ENCODE assay signal across 8 cellular contexts in the genomic region with DNA sequence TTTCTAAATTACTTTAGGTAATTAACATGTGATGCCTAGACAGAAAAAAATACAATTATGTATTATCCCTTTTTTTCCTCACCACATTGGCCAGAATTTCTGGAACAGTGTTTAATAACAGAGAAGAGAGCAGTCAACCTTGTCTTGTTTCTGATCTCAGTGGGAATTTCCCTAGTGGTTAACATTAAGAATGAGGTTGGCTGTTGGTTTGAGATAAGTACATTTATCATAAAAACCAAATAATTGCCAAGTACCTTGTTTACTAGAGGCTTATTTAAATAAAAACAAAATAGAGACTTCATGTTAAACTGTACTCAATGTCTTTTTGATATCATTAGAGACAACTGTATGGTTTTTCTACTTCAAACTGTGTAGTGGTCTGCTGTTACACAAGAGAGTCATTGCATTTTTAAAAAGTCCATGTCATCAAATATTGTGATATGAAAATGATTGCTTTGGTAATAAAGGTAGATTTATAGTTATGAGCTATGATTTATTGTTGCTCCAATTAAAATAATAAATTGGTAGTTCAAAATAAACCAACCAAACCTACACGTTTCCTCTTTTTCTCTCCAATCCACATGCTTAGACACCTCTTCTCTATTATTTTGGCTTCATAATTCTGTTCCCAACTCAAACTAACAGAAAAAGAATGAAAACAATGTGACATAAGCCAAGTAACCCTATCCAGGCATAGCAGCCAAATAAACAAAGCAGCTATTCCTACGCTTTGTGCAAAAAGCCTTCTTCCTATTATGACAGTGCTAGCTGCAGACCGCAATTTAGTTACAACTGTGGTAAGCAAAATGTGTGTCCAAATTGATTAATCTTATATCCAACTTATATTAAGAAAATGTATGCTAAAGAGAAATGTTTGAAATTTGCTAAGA. TPM values are rescaled to one million over a fixed set of nuclear protein-coding genes. Genes with fewer than 3 reads are reported as not detected.
DNase-seq lines count a peak whose midpoint lies in the region; ATAC-seq and TF ChIP-seq lines count a peak whose summit lies in the region.

No MANE protein-coding gene starts in this region.

- H3K9ac ChIP-seq in adipocyte (ENCODE audit: low read length) (peak overlapping the region; percentile 50), endodermal cell (ENCODE audit: extremely low read depth, low read length, poor library complexity, severe bottlenecking) (no peak overlapping the region)

- H3K27me3 ChIP-seq in adipocyte (replicated peaks; ENCODE audit: control insufficient read depth, insufficient read depth, low read length), result no peaks in the 10 kb centered on the region
- H3K27me3 ChIP-seq in muscle layer of duodenum (ENCODE audit: low read depth, low read length), result no peaks in the 10 kb centered on the region
- no peaks in the 10 kb centered on the region for H3K27me3 ChIP-seq in endodermal cell (ENCODE audit: control insufficient read depth, insufficient read depth, low read length, poor library complexity, severe bottlenecking)

- no peak for TF ChIP-seq CTCF in endodermal cell (conservative IDR thresholded peaks at IDR 0.05)

- 90 to 100% methylated on average over 1 to 3 of the region's 3 CpGs for WGBS in endodermal cell (ENCODE audit: insufficient coverage in 1 of 2, insufficient read length in 1 of 2), 2 experiments

- H3K36me3 ChIP-seq in adipocyte (ENCODE audit: control insufficient read depth, insufficient read depth, low read length, severe bottlenecking) (no peaks in the 10 kb centered on the region), muscle layer of duodenum (ENCODE audit: control insufficient read depth in 1 of 2, insufficient read depth in 2 of 2, low read length in 2 of 2) (no peaks in the 10 kb centered on the region), endodermal cell (ENCODE audit: control insufficient read depth, insufficient read depth, low read length) (no peaks in the 10 kb centered on the region)

- H3K27ac ChIP-seq in muscle layer of duodenum (ENCODE audit: low read length) (peak overlapping the region; percentile 65), endodermal cell (ENCODE audit: low read depth, low read length) (no peak overlapping the region)

- H3K4me1 ChIP-seq in adipocyte (ENCODE audit: control insufficient read depth, insufficient read depth, low read length) (peaks cover 33% of the 10 kb centered on the region), muscle layer of duodenum (ENCODE audit: control insufficient read depth in 1 of 2, insufficient read depth in 2 of 2, low read length in 2 of 2) (peaks cover 9 to 20% of the 10 kb centered on the region in 2 donors), endodermal cell (ENCODE audit: control insufficient read depth, insufficient read depth, low read length) (peaks cover 6% of the 10 kb centered on the region)

- H3K36me3 Mint-ChIP-seq in endodermal cell (ENCODE audit: low read depth), result no peaks in the 10 kb centered on the region

- DNase-seq in adipocyte (ENCODE audit: low read depth) (peak; percentile 80), DMS79 (lab: John Stamatoyannopoulos, UW) (no peak), endodermal cell (no peak)
- DNase-seq in NK-92 treated with Interleukin-12 subunit alpha and Interleukin-12 subunit beta, amount 100 ng/mL, for 24 hours (lab: John Stamatoyannopoulos, UW), result no peak

- ATAC-seq in GM18870 (IDR thresholded peaks at IDR 0.05; ENCODE audit: unreplicated experiment) (peak; percentile 27), HG03103 (IDR thresholded peaks at IDR 0.05; ENCODE audit: low read depth, unreplicated experiment) (peak; percentile 32), GM19023 (IDR thresholded peaks at IDR 0.05; ENCODE audit: unreplicated experiment) (no peak)

- peaks cover 3% of the 10 kb centered on the region for H3K9me3 Mint-ChIP-seq in endodermal cell

- H3K4me1 Mint-ChIP-seq in endodermal cell, result peaks cover 15% of the 10 kb centered on the region

- peaks cover 7% of the 10 kb centered on the region for H3K27me3 Mint-ChIP-seq in endodermal cell (ENCODE audit: insufficient read depth)

- no peak overlapping the region for H3K27ac Mint-ChIP-seq in endodermal cell

- H3K9me3 ChIP-seq in adipocyte (ENCODE audit: control insufficient read depth, low read length) (no peaks in the 10 kb centered on the region), muscle layer of duodenum (ENCODE audit: control insufficient read depth in 1 of 2, low read length in 2 of 2) (no peaks in the 10 kb centered on the region), endodermal cell (ENCODE audit: control insufficient read depth, low read length) (no peaks in the 10 kb centered on the region)

- no peak overlapping the region for H3K4me3 Mint-ChIP-seq in endodermal cell

- H3K4me3 ChIP-seq in adipocyte (ENCODE audit: low read length) (peak overlapping the region; percentile 66), muscle layer of duodenum (ENCODE audit: low read depth in 1 of 2, low read length in 2 of 2) (peak overlapping the region in 1 of 2 donors; percentile 49), endodermal cell (ENCODE audit: low read length) (no peak overlapping the region)

RNA-seq across cellular contexts. Expression of a gene that starts 20.9 kb away (rescaled TPM):
- 10 to 100 TPM; 22.4 to 33.2 TPM for total RNA-seq in endodermal cell
- 34.7 TPM for polyA plus RNA-seq in endodermal cell (2013, experiment 1 of 2)
- 30.8 TPM for polyA plus RNA-seq in endodermal cell (2013, experiment 2 of 2)
